ENCODE assay signal across 1 cellular context in the genomic region with DNA sequence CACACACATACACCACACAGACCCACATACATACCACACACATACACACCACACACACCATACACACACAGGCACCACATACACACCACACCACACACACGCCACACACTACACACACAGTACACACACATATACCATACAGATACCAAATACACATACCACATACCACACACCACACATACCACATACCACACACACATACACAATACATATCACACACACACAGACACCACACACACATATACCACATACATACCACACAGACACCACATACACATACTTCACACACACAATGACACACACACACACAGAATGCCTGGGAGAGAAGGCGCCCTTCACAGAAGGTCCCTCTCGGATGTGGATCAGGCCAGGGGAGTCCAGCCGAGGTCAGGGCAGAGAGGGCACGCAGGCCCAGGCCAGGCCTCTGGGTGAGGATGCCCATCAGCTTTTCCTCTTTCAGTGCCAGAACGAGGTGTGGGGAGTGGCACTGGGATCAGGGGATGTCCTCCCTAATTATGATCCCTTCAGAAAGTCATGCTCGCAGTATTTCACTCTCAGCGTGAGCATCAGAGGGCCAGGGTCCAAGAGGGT.
TF ChIP-seq lines count a peak whose summit lies in the region.

No MANE protein-coding gene starts in this region.

TF ChIP-seq in K562, 482 proteins besides CTCF, POLR2A, EP300 and RAD21:
- 0 out of 4 replicates have a peak, but pooled peaks of 1 of the 2 experiments have one; percentile 19 for TF ChIP-seq HDAC1 (IDR thresholded peaks at IDR 0.05)
- 0 out of 2 replicates have a peak, but pooled peaks have one; percentile 2 for TF ChIP-seq ZC3H4 (CRISPR knock-in tag; IDR thresholded peaks at IDR 0.05; ENCODE audit: borderline replicate concordance)
- TF ChIP-seq, protein P1, sequence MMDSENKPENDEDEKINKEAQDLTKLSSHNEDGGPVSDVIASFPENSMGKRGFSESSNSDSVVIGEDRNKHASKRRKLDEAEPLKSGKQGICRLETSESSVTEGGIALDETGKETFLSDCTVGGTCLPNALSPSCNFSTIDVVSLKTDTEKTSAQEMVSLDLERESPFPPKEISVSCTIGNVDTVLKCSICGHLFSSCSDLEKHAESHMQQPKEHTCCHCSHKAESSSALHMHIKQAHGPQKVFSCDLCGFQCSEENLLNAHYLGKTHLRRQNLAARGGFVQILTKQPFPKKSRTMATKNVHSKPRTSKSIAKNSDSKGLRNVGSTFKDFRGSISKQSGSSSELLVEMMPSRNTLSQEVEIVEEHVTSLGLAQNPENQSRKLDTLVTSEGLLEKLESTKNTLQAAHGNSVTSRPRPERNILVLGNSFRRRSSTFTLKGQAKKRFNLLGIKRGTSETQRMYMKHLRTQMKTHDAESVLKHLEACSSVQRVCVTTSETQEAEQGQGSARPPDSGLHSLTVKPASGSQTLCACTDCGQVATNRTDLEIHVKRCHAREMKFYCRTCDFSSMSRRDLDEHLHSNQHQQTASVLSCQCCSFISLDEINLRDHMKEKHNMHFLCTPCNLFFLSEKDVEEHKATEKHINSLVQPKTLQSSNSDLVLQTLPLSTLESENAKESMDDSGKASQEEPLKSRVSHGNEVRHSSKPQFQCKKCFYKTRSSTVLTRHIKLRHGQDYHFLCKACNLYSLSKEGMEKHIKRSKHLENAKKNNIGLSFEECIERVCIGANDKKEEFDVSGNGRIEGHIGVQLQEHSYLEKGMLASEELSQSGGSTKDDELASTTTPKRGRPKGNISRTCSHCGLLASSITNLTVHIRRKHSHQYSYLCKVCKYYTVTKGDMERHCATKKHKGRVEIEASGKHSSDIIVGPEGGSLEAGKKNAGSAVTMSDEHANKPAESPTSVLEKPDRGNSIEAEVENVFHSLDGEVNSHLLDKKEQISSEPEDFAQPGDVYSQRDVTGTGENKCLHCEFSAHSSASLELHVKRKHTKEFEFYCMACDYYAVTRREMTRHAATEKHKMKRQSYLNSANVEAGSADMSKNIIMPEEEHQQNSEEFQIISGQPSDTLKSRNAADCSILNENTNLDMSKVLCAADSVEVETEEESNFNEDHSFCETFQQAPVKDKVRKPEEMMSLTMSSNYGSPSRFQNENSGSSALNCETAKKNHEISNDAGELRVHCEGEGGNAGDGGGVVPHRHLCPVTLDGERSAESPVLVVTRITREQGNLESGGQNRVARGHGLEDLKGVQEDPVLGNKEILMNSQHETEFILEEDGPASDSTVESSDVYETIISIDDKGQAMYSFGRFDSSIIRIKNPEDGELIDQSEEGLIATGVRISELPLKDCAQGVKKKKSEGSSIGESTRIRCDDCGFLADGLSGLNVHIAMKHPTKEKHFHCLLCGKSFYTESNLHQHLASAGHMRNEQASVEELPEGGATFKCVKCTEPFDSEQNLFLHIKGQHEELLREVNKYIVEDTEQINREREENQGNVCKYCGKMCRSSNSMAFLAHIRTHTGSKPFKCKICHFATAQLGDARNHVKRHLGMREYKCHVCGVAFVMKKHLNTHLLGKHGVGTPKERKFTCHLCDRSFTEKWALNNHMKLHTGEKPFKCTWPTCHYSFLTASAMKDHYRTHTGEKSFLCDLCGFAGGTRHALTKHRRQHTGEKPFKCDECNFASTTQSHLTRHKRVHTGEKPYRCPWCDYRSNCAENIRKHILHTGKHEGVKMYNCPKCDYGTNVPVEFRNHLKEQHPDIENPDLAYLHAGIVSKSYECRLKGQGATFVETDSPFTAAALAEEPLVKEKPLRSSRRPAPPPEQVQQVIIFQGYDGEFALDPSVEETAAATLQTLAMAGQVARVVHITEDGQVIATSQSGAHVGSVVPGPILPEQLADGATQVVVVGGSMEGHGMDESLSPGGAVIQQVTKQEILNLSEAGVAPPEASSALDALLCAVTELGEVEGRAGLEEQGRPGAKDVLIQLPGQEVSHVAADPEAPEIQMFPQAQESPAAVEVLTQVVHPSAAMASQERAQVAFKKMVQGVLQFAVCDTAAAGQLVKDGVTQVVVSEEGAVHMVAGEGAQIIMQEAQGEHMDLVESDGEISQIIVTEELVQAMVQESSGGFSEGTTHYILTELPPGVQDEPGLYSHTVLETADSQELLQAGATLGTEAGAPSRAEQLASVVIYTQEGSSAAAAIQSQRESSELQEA (IDR thresholded peaks at IDR 0.05; ENCODE audit: low read depth), result no peak
- TF ChIP-seq, protein P2, sequence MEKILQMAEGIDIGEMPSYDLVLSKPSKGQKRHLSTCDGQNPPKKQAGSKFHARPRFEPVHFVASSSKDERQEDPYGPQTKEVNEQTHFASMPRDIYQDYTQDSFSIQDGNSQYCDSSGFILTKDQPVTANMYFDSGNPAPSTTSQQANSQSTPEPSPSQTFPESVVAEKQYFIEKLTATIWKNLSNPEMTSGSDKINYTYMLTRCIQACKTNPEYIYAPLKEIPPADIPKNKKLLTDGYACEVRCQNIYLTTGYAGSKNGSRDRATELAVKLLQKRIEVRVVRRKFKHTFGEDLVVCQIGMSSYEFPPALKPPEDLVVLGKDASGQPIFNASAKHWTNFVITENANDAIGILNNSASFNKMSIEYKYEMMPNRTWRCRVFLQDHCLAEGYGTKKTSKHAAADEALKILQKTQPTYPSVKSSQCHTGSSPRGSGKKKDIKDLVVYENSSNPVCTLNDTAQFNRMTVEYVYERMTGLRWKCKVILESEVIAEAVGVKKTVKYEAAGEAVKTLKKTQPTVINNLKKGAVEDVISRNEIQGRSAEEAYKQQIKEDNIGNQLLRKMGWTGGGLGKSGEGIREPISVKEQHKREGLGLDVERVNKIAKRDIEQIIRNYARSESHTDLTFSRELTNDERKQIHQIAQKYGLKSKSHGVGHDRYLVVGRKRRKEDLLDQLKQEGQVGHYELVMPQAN (IDR thresholded peaks at IDR 0.05; ENCODE audit: borderline replicate concordance), result 0 out of 2 replicates have a peak, but pooled peaks have one; percentile 42
- TF ChIP-seq PHF20 (IDR thresholded peaks at IDR 0.05; ENCODE audit: partially characterized antibody), result peak; percentile 25
- peak; percentile 29; the same call in 1 of the 2 replicates for TF ChIP-seq HLTF (IDR thresholded peaks at IDR 0.05)
- TF ChIP-seq TRIM24 (IDR thresholded peaks at IDR 0.05), result 0 out of 4 replicates have a peak, but pooled peaks of 1 of the 2 experiments have one; percentile 7
- TF ChIP-seq MBD2 (IDR thresholded peaks at IDR 0.05; ENCODE audit: borderline replicate concordance, low read depth), result no peak
TF ChIP-seq in K562: peak in this region for 6.
